Comparison of ENCODE assay signal across 1 cellular context in the genomic region with DNA sequence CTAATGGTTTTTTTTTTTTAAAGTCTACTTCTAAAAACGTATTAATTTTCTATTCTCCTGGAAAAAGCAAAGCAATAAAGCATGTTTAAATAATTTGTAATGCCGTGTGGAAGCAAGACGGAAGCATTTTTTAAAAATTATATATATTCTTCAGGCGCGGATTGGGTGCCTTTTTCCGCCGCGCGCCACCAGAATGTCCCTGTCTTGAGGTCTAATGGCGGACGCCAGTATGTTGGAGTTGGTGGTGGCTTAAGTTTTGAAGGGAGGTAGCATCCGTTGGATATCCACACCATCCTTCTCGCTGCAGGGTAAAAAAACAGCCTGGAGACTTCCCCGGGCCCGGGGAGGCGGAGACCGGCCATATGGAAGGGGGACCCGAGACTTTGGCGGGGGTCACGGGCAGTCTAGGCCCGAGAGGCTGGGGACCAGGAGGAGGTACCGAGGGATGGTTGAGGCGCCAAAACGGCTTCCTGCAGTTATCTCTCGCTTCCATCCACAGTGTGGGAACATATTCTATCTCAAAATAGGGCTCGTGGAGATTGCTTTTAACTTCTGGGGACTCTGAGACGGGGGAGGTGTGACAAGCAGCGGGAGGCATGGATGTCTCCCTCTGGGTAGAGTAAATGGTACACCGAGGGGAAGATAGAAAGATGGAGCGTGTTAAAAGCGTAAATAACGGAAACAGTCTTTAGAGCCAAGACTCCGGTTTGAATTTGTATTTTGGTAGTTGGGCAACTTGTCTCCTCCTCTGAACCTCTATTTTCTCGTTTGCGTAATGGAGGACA.
A peak's percentile ranks its signal among the peaks of the same experiment; 100 is the strongest.
TF ChIP-seq lines count a peak whose summit lies in the region.

A gene (plus strand): TSS at position 196 of the 785 bp plus-strand sequence. CDS start 2,841 bp downstream, outside the sequence.

TF ChIP-seq in GM12878, 131 proteins besides CTCF, POLR2A, EP300 and RAD21 (continued from another document and continues in another):
- TF ChIP-seq RUNX3 (IDR thresholded peaks at IDR 0.05; ENCODE audit: low read length) (peak; percentile 64), TCF7 (IDR thresholded peaks at IDR 0.05; ENCODE audit: borderline replicate concordance) (no peak), SUZ12 (IDR thresholded peaks at IDR 0.05; ENCODE audit: unreplicated experiment) (no peak), RCOR1 (conservative IDR thresholded peaks at IDR 0.05; ENCODE audit: low read depth, low read length) (0 out of 2 replicates have a peak, but pooled peaks have one; percentile 44), SMC3 (IDR thresholded peaks at IDR 0.05; ENCODE audit: borderline replicate concordance, low read length) (0 out of 2 replicates have a peak, but pooled peaks have one; percentile 7), MYB (IDR thresholded peaks at IDR 0.05; ENCODE audit: borderline replicate concordance, low read depth, low read length) (peak; percentile 94), EZH2 (IDR thresholded peaks at IDR 0.05; ENCODE audit: borderline replicate concordance, control insufficient read depth, low read depth, low read length) (no peak), CHD1 (IDR thresholded peaks at IDR 0.05; ENCODE audit: low read depth, low read length) (peak; percentile 82; the same call in 1 of the 2 replicates), ZNF217 (IDR thresholded peaks at IDR 0.05) (no peak), SREBF2 (IDR thresholded peaks at IDR 0.05; ENCODE audit: low read length) (no peak), SREBF1 (IDR thresholded peaks at IDR 0.05; ENCODE audit: low read length) (no peak), KAT2A (conservative IDR thresholded peaks at IDR 0.05; ENCODE audit: control insufficient read depth, low read depth, low read length) (no peak; the same call in 1 of the 2 replicates), FOXK2 (IDR thresholded peaks at IDR 0.05) (peak; percentile 19; the same call in 1 of the 2 replicates), PML (IDR thresholded peaks at IDR 0.05; ENCODE audit: low read length) (peak; percentile 93), HDAC6 (IDR thresholded peaks at IDR 0.05; ENCODE audit: unreplicated experiment) (no peak), MEF2A (IDR thresholded peaks at IDR 0.05; ENCODE audit: insufficient read depth, low read depth, low read length) (no peak), GABPA (IDR thresholded peaks at IDR 0.05; ENCODE audit: low read depth) (peak; percentile 75; the same call in 1 of the 2 replicates), ZZZ3 (IDR thresholded peaks at IDR 0.05; ENCODE audit: control insufficient read depth, insufficient read length, low read depth) (peak; percentile 39), SIX5 (IDR thresholded peaks at IDR 0.05; ENCODE audit: low read depth, low read length, severe bottlenecking) (no peak), SPI1 (IDR thresholded peaks at IDR 0.05; ENCODE audit: borderline replicate concordance, insufficient read depth, low read depth, low read length) (no peak), MYC (IDR thresholded peaks at IDR 0.05; ENCODE audit: insufficient read depth, insufficient read length, insufficient replicate concordance, low read length, severe bottlenecking) (peak; percentile 99), RBBP5 (conservative IDR thresholded peaks at IDR 0.05) (peak; percentile 97; the same call in 1 of the 2 replicates), CREB1 (IDR thresholded peaks at IDR 0.05; ENCODE audit: low read depth) (0 out of 2 replicates have a peak, but pooled peaks have one; percentile 29), POLR2AphosphoS2 (IDR thresholded peaks at IDR 0.05; ENCODE audit: low read depth, low read length) (peak; percentile 83; the same call in 1 of the 2 replicates), NBN (IDR thresholded peaks at IDR 0.05) (0 out of 2 replicates have a peak, but pooled peaks have one; percentile 62), SUPT20H (IDR thresholded peaks at IDR 0.05; ENCODE audit: borderline replicate concordance, control insufficient read depth, low read depth, low read length) (no peak), WRNIP1 (IDR thresholded peaks at IDR 0.05; ENCODE audit: borderline replicate concordance, low read depth, low read length) (0 out of 2 replicates have a peak, but pooled peaks have one; percentile 81), NR2C2 (IDR thresholded peaks at IDR 0.05; ENCODE audit: borderline replicate concordance, control insufficient read depth, insufficient read length, low read depth) (no peak), BRCA1 (IDR thresholded peaks at IDR 0.05; ENCODE audit: low read depth, low read length) (no peak), ZSCAN29 (IDR thresholded peaks at IDR 0.05) (peak; percentile 62; the same call in 1 of the 2 replicates), SP1 (IDR thresholded peaks at IDR 0.05; ENCODE audit: low read depth, low read length) (peak; percentile 23)
- TF ChIP-seq, protein P1, sequence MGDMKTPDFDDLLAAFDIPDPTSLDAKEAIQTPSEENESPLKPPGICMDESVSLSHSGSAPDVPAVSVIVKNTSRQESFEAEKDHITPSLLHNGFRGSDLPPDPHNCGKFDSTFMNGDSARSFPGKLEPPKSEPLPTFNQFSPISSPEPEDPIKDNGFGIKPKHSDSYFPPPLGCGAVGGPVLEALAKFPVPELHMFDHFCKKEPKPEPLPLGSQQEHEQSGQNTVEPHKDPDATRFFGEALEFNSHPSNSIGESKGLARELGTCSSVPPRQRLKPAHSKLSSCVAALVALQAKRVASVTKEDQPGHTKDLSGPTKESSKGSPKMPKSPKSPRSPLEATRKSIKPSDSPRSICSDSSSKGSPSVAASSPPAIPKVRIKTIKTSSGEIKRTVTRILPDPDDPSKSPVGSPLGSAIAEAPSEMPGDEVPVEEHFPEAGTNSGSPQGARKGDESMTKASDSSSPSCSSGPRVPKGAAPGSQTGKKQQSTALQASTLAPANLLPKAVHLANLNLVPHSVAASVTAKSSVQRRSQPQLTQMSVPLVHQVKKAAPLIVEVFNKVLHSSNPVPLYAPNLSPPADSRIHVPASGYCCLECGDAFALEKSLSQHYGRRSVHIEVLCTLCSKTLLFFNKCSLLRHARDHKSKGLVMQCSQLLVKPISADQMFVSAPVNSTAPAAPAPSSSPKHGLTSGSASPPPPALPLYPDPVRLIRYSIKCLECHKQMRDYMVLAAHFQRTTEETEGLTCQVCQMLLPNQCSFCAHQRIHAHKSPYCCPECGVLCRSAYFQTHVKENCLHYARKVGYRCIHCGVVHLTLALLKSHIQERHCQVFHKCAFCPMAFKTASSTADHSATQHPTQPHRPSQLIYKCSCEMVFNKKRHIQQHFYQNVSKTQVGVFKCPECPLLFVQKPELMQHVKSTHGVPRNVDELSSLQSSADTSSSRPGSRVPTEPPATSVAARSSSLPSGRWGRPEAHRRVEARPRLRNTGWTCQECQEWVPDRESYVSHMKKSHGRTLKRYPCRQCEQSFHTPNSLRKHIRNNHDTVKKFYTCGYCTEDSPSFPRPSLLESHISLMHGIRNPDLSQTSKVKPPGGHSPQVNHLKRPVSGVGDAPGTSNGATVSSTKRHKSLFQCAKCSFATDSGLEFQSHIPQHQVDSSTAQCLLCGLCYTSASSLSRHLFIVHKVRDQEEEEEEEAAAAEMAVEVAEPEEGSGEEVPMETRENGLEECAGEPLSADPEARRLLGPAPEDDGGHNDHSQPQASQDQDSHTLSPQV (IDR thresholded peaks at IDR 0.05) = peak; percentile 91
- TF ChIP-seq, protein P2, sequence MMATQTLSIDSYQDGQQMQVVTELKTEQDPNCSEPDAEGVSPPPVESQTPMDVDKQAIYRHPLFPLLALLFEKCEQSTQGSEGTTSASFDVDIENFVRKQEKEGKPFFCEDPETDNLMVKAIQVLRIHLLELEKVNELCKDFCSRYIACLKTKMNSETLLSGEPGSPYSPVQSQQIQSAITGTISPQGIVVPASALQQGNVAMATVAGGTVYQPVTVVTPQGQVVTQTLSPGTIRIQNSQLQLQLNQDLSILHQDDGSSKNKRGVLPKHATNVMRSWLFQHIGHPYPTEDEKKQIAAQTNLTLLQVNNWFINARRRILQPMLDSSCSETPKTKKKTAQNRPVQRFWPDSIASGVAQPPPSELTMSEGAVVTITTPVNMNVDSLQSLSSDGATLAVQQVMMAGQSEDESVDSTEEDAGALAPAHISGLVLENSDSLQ (IDR thresholded peaks at IDR 0.05) = no peak
- TF ChIP-seq, protein P3, sequence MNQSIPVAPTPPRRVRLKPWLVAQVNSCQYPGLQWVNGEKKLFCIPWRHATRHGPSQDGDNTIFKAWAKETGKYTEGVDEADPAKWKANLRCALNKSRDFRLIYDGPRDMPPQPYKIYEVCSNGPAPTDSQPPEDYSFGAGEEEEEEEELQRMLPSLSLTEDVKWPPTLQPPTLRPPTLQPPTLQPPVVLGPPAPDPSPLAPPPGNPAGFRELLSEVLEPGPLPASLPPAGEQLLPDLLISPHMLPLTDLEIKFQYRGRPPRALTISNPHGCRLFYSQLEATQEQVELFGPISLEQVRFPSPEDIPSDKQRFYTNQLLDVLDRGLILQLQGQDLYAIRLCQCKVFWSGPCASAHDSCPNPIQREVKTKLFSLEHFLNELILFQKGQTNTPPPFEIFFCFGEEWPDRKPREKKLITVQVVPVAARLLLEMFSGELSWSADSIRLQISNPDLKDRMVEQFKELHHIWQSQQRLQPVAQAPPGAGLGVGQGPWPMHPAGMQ (IDR thresholded peaks at IDR 0.05; ENCODE audit: borderline replicate concordance) = peak; percentile 96
- TF ChIP-seq, protein P4, sequence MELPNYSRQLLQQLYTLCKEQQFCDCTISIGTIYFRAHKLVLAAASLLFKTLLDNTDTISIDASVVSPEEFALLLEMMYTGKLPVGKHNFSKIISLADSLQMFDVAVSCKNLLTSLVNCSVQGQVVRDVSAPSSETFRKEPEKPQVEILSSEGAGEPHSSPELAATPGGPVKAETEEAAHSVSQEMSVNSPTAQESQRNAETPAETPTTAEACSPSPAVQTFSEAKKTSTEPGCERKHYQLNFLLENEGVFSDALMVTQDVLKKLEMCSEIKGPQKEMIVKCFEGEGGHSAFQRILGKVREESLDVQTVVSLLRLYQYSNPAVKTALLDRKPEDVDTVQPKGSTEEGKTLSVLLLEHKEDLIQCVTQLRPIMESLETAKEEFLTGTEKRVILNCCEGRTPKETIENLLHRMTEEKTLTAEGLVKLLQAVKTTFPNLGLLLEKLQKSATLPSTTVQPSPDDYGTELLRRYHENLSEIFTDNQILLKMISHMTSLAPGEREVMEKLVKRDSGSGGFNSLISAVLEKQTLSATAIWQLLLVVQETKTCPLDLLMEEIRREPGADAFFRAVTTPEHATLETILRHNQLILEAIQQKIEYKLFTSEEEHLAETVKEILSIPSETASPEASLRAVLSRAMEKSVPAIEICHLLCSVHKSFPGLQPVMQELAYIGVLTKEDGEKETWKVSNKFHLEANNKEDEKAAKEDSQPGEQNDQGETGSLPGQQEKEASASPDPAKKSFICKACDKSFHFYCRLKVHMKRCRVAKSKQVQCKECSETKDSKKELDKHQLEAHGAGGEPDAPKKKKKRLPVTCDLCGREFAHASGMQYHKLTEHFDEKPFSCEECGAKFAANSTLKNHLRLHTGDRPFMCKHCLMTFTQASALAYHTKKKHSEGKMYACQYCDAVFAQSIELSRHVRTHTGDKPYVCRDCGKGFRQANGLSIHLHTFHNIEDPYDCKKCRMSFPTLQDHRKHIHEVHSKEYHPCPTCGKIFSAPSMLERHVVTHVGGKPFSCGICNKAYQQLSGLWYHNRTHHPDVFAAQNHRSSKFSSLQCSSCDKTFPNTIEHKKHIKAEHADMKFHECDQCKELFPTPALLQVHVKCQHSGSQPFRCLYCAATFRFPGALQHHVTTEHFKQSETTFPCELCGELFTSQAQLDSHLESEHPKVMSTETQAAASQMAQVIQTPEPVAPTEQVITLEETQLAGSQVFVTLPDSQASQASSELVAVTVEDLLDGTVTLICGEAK (IDR thresholded peaks at IDR 0.05; ENCODE audit: borderline replicate concordance) = peak; percentile 68; the same call in 1 of the 2 replicates
- TF ChIP-seq, protein P5, sequence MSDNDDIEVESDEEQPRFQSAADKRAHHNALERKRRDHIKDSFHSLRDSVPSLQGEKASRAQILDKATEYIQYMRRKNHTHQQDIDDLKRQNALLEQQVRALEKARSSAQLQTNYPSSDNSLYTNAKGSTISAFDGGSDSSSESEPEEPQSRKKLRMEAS (IDR thresholded peaks at IDR 0.05; ENCODE audit: low read depth, low read length) = peak; percentile 79
- TF ChIP-seq, protein P6, sequence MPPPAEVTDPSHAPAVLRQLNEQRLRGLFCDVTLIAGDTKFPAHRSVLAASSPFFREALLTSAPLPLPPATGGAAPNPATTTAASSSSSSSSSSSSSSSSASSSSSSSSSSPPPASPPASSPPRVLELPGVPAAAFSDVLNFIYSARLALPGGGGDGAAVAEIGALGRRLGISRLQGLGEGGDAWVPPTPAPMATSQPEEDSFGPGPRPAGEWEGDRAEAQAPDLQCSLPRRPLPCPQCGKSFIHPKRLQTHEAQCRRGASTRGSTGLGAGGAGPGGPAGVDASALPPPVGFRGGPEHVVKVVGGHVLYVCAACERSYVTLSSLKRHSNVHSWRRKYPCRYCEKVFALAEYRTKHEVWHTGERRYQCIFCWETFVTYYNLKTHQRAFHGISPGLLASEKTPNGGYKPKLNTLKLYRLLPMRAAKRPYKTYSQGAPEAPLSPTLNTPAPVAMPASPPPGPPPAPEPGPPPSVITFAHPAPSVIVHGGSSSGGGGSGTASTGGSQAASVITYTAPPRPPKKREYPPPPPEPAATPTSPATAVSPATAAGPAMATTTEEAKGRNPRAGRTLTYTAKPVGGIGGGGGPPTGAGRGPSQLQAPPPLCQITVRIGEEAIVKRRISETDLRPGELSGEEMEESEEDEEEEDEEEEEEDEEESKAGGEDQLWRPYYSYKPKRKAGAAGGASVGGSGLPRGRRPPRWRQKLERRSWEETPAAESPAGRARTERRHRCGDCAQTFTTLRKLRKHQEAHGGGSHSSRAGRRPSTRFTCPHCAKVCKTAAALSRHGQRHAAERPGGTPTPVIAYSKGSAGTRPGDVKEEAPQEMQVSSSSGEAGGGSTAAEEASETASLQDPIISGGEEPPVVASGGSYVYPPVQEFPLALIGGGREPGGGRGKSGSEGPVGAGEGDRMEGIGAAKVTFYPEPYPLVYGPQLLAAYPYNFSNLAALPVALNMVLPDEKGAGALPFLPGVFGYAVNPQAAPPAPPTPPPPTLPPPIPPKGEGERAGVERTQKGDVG (CRISPR knock-in tag; IDR thresholded peaks at IDR 0.05) = no peak
